ENCODE assay signal across 11 cellular contexts in the genomic region with DNA sequence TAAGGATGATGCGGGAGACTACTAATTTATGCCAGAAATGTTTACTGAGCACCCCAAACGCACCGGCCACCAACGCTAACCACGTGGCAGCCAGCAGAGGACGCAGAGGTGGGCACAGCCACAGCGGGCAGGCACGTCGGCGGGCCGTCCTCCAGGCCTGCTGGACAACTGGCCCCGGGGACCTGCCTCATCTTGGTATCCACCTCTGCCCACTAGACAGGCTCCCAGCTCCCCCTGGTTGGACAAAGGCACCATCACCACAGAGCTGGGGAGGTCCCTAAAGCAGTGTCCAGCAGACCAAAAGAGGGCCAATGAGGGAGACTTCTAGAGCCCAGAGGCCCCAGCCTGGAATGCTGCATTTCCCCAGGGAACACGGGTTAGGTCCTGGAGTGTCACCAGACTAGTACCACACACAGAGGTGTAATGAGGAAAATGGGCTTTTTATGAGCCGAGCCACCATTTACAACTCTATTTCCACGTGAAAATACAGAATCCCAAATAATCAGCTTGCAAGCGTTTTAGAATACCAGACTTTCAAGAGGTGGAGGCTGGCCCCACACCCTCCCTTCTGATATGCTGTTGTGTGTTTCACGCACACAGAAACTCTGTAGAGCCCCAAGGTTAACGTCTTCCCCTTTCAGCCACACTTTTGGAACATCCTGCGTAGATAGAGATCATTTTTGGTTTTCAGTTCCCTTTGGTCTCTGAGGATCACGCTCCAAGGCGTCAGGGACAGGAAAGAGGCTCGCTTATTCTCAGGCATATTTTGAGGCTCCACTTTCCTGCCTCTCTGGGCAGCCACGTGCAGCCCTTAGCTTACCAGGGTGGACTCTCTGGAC. TPM values are rescaled to one million over a fixed set of nuclear protein-coding genes. Genes with fewer than 3 reads are reported as not detected.
DNase-seq lines count a peak whose midpoint lies in the region; ATAC-seq and TF ChIP-seq lines count a peak whose summit lies in the region.
"Had no signal": no experiment of that assay in that cellular context is flagged by ENCODE, and none has a peak within 500 bp of the region (broad histone marks: within the 10 kb centered on the region; RNA-seq: fewer than 3 reads in every experiment).

No MANE protein-coding gene starts in this region.

- H3K4me3 ChIP-seq in right atrium auricular region (no peak overlapping the region), ascending aorta (no peak overlapping the region), stomach (no peak overlapping the region)

- peak overlapping the region; percentile 61 for H3K27ac Mint-ChIP-seq in stimulated activated naive CD8-positive, alpha-beta T cell treated with anti-CD3 and anti-CD28 coated beads, Interleukin-15, Interleukin-2, amounts not matched to agents 100 ng/mL and 50 ng/mL, for 24 hours

- TF ChIP-seq CTCF in right atrium auricular region (IDR thresholded peaks at IDR 0.05): no peak
- no peak for TF ChIP-seq CTCF in ascending aorta (IDR thresholded peaks at IDR 0.05)
- TF ChIP-seq CTCF in stomach (IDR thresholded peaks at IDR 0.05): no peak

- DNase-seq in SIG-M5 treated with dmso at 0.1 percent for 504 hours (lab: John Stamatoyannopoulos, UW; ENCODE audit: unreplicated experiment): peak; percentile 87
- no peak for DNase-seq in SIG-M5 (lab: John Stamatoyannopoulos, UW)
- peak; percentile 72 for DNase-seq in NOMO-1 treated with dmso at 0.1 percent for 144 hours (lab: John Stamatoyannopoulos, UW; ENCODE audit: unreplicated experiment)
- no peak for DNase-seq in right atrium auricular region (ENCODE audit: low spot score)
- no peak for DNase-seq in ascending aorta (ENCODE audit: low spot score in 2 of 2)
- DNase-seq in stomach: no peak
- DNase-seq: NCI-H1105 had no signal

- H3K4me1 ChIP-seq in right atrium auricular region: no peaks in the 10 kb centered on the region
- no peaks in the 10 kb centered on the region for H3K4me1 ChIP-seq in ascending aorta
- peaks cover 0 to 7% (median 3%) of the 10 kb centered on the region in 4 donors for H3K4me1 ChIP-seq in stomach

- H3K9me3 ChIP-seq in right atrium auricular region: no peaks in the 10 kb centered on the region
- no peaks in the 10 kb centered on the region for H3K9me3 ChIP-seq in ascending aorta
- no peaks in the 10 kb centered on the region for H3K9me3 ChIP-seq in stomach

- no peak overlapping the region for H3K4me3 Mint-ChIP-seq in stimulated activated naive CD8-positive, alpha-beta T cell treated with anti-CD3 and anti-CD28 coated beads, Interleukin-15, Interleukin-2, amounts not matched to agents 100 ng/mL and 50 ng/mL, for 24 hours

- no peak for TF ChIP-seq POLR2A in stomach (IDR thresholded peaks at IDR 0.05)

- H3K27ac ChIP-seq in right atrium auricular region: no peak overlapping the region
- no peak overlapping the region for H3K27ac ChIP-seq in ascending aorta
- H3K27ac ChIP-seq in stomach: no peak overlapping the region
- H3K27ac ChIP-seq: 22Rv1, VCaP had no signal

- peaks cover 8% of the 10 kb centered on the region for H3K36me3 Mint-ChIP-seq in stimulated activated naive CD8-positive, alpha-beta T cell treated with anti-CD3 and anti-CD28 coated beads, Interleukin-15, Interleukin-2, amounts not matched to agents 100 ng/mL and 50 ng/mL, for 24 hours (ENCODE audit: low read depth)

- ATAC-seq in HG02870 (IDR thresholded peaks at IDR 0.05; ENCODE audit: unreplicated experiment): peak; percentile 48

- no peaks in the 10 kb centered on the region for H3K9me3 Mint-ChIP-seq in stimulated activated naive CD8-positive, alpha-beta T cell treated with anti-CD3 and anti-CD28 coated beads, Interleukin-15, Interleukin-2, amounts not matched to agents 100 ng/mL and 50 ng/mL, for 24 hours

- H3K27me3 ChIP-seq in right atrium auricular region (no peaks in the 10 kb centered on the region), ascending aorta (no peaks in the 10 kb centered on the region), stomach (no peaks in the 10 kb centered on the region)

- TF ChIP-seq EP300 in stomach (IDR thresholded peaks at IDR 0.05): no peak

- WGBS in stomach, 5 donors: 79 to 90% (median 88%) methylated on average over 13 to 23 of the region's 23 CpGs

- intact Hi-C loops in ascending aorta (cut with DNase I) (no loop called here), stomach (cut with DNase I; ENCODE audit: low total_unique reads) (no loop called here)

- H3K4me1 Mint-ChIP-seq in stimulated activated naive CD8-positive, alpha-beta T cell treated with anti-CD3 and anti-CD28 coated beads, Interleukin-15, Interleukin-2, amounts not matched to agents 100 ng/mL and 50 ng/mL, for 24 hours (ENCODE audit: low read depth): peaks cover 20% of the 10 kb centered on the region

- H3K36me3 ChIP-seq in right atrium auricular region: peaks cover 4% of the 10 kb centered on the region
- peaks cover 11 to 17% of the 10 kb centered on the region in 2 donors for H3K36me3 ChIP-seq in ascending aorta
- peaks cover 0 to 41% (median 29%) of the 10 kb centered on the region in 4 donors for H3K36me3 ChIP-seq in stomach

- H3K27me3 Mint-ChIP-seq in stimulated activated naive CD8-positive, alpha-beta T cell treated with anti-CD3 and anti-CD28 coated beads, Interleukin-15, Interleukin-2, amounts not matched to agents 100 ng/mL and 50 ng/mL, for 24 hours: no peaks in the 10 kb centered on the region

RNA-seq across cellular contexts. Expression of a gene that starts 23.7 kb away (rescaled TPM):
- 10 to 100 TPM; 10.5 to 14.1 TPM for total RNA-seq in right atrium auricular region
- total RNA-seq in ascending aorta: 37.5 TPM
- total RNA-seq in stomach: 10 to 100 TPM in 4 of 5 donors, 1 to 10 TPM in 1; 1.2 to 50.9 (median 24.0) TPM
- 10 to 100 TPM; 15.2 to 24.4 (median 15.3) TPM for polyA plus RNA-seq in stomach

Comparison
In these comparisons a context has a peak if more than half of its experiments do, and no peak if none do; other contexts are left out.
1. DNase-seq: peak in SIG-M5 treated with dmso at 0.1 percent for 504 hours (single experiment) and NOMO-1 treated with dmso at 0.1 percent for 144 hours (single experiment); none in SIG-M5 (single experiment), right atrium auricular region (single experiment), ascending aorta (0 of 2) and stomach (single experiment).